In the genomic region with DNA sequence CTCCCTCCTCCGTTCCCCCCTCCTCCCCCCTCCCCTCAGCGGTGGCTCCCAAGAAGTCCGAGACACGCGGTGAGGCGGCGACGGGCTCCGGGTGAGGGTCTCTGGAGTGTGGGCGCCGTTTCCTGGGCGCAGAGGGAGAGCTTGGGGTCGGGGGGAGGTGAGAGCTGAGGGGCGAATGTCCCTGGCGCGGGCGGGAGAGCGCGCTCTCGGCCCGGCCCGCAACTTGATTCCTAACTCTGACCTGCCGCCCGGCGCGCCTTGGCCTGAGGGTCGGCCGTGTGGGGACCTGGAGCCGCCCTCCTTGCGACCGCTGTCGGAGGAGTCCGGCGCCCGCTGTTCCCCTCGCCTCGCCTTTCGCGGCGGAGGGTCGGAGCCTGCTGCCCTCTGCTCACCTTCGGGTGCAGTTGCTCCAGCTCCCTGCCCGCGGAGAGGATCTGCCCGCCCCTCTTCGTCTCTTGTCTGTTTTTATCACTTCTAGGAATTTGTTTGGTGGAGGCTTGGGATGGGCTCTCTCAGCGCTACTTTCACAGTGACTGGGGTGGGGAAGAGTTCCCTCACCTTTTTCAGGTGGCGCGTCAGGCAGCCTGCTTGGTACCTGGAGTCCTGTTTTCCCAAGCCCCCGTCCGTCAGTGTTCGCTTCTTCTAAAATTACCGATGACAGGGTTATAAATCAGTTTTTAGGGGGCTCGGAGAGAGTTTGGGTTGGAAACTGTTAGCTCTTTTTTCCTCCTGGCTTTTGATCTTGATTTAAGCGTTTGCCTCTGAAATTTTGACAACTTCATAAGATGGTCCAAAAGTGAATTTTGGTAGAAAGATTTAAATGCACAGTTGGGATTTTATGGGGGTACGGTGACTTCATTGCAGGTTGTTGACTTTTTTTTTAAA, we compare ENCODE assay signal across 8 cellular contexts. TPM values are rescaled to one million over a fixed set of nuclear protein-coding genes. Genes with fewer than 3 reads are reported as not detected.
DNase-seq lines count a peak whose midpoint lies in the region; ATAC-seq and TF ChIP-seq lines count a peak whose summit lies in the region.

No MANE protein-coding gene starts in this region.

- H3K4me1 Mint-ChIP-seq in IgD-negative memory B cell: peaks cover 27 to 40% (median 38%) of the 10 kb centered on the region in 3 donors
- peaks cover 33 to 66% (median 59%) of the 10 kb centered on the region in 7 donors for H3K4me1 Mint-ChIP-seq in naive thymus-derived CD4-positive, alpha-beta T cell

- no peaks in the 10 kb centered on the region for H3K27me3 ChIP-seq in naive thymus-derived CD4-positive, alpha-beta T cell (ENCODE audit: control insufficient read depth in 2 of 2, insufficient read depth in 2 of 2, low read length in 2 of 2)

- no peaks in the 10 kb centered on the region for H3K9me3 Mint-ChIP-seq in IgD-negative memory B cell
- no peaks in the 10 kb centered on the region for H3K9me3 Mint-ChIP-seq in naive thymus-derived CD4-positive, alpha-beta T cell

- TF ChIP-seq POLR2A in erythroblast (IDR thresholded peaks at IDR 0.05; ENCODE audit: low read length): no peak

- H3K36me3 ChIP-seq in naive thymus-derived CD4-positive, alpha-beta T cell (ENCODE audit: control insufficient read depth in 2 of 3, insufficient read depth in 3 of 3, low read length in 3 of 3): peaks cover 0 to 5% (median 0%) of the 10 kb centered on the region in 3 experiments

- H3K4me3 ChIP-seq in naive thymus-derived CD4-positive, alpha-beta T cell (ENCODE audit: low read length): peak overlapping the region; percentile 76

- peak; percentile 37 for ATAC-seq in GM21619 (IDR thresholded peaks at IDR 0.05; ENCODE audit: unreplicated experiment)
- ATAC-seq in naive thymus-derived CD4-positive, alpha-beta T cell: no peak

- DNase-seq in DMS153 treated with DMSO at 0.1 percent for 48 hours (lab: John Stamatoyannopoulos, UW; ENCODE audit: unreplicated experiment) (peak; percentile 14), DMS153 (lab: John Stamatoyannopoulos, UW) (no peak), erythroblast (lab: John Stamatoyannopoulos, UW) (peak; percentile 82 to 85), OCI-M2 (lab: John Stamatoyannopoulos, UW; ENCODE audit: unreplicated experiment) (no peak)
- peak; percentile 3 for DNase-seq in activated CD4-positive, alpha-beta T cell treated with anti-CD3 and anti-CD28 coated beads for 24 hours (ENCODE audit: low read depth in 2 of 2)
- peak in 5 of 9 donors; percentile 16 to 30 (median 24) for DNase-seq in naive thymus-derived CD4-positive, alpha-beta T cell

- POLR2A ChIA-PET in naive thymus-derived CD4-positive, alpha-beta T cell (lab: Charles Lee): interaction anchor here (0.7 to 3.3 kb wide), 11 partner anchors 17 to 313 kb away, joined by 3 to 16 read pairs (median 3); a partner anchor contains a TSS

- H3K4me1 ChIP-seq in naive thymus-derived CD4-positive, alpha-beta T cell (ENCODE audit: control insufficient read depth in 2 of 2, insufficient read depth in 2 of 2, low read length in 2 of 2): peaks cover 7 to 9% of the 10 kb centered on the region in 2 donors

- peak overlapping the region; percentile 90 to 95 (median 92) for H3K4me3 Mint-ChIP-seq in IgD-negative memory B cell
- peak overlapping the region; percentile 94 to 99 (median 98) for H3K4me3 Mint-ChIP-seq in naive thymus-derived CD4-positive, alpha-beta T cell

- no peaks in the 10 kb centered on the region for H3K9me3 ChIP-seq in naive thymus-derived CD4-positive, alpha-beta T cell (ENCODE audit: control insufficient read depth in 2 of 3, low read length in 3 of 3)

- intact Hi-C loops in naive thymus-derived CD4-positive, alpha-beta T cell (cut with micrococcal nuclease): loop anchor here (1.0 to 5.0 kb wide), 8 partner anchors 36 to 1304 kb away; a partner anchor contains a TSS

- no peaks in the 10 kb centered on the region for H3K36me3 Mint-ChIP-seq in IgD-negative memory B cell
- H3K36me3 Mint-ChIP-seq in naive thymus-derived CD4-positive, alpha-beta T cell: peaks cover 0 to 6% (median 0%) of the 10 kb centered on the region in 5 donors

- peak overlapping the region; percentile 91 for H3K27ac ChIP-seq in naive thymus-derived CD4-positive, alpha-beta T cell (ENCODE audit: low read depth, low read length)

- peak overlapping the region; percentile 89 to 98 (median 95) for H3K27ac Mint-ChIP-seq in IgD-negative memory B cell
- peak overlapping the region; percentile 94 to 99 (median 97) for H3K27ac Mint-ChIP-seq in naive thymus-derived CD4-positive, alpha-beta T cell

- CTCF ChIA-PET in naive thymus-derived CD4-positive, alpha-beta T cell (lab: Charles Lee): interaction anchor here (1.6 kb wide), 1 partner anchor 38 kb away, joined by 3 read pairs; no protein-coding TSS in a partner anchor

- H3K27me3 Mint-ChIP-seq in IgD-negative memory B cell: no peaks in the 10 kb centered on the region
- H3K27me3 Mint-ChIP-seq in naive thymus-derived CD4-positive, alpha-beta T cell: peaks cover 0 to 10% (median 0%) of the 10 kb centered on the region in 5 donors

RNA-seq across cellular contexts. Expression of a gene that starts 0.5 kb away (rescaled TPM):
- polyA plus RNA-seq in IgD-negative memory B cell: 2.9 TPM
- total RNA-seq in naive thymus-derived CD4-positive, alpha-beta T cell: 10 to 100 TPM; 19.8 to 51.4 (median 36.4) TPM
- 1 to 10 TPM; 2.2 to 3.3 TPM for polyA plus RNA-seq in naive thymus-derived CD4-positive, alpha-beta T cell

Comparison
In these comparisons a context has a peak if more than half of its experiments do, and no peak if none do; other contexts are left out.
1. DNase-seq: peak in DMS153 treated with DMSO at 0.1 percent for 48 hours (single experiment), activated CD4-positive, alpha-beta T cell treated with anti-CD3 and anti-CD28 coated beads for 24 hours (2 of 2), erythroblast (2 of 2) and naive thymus-derived CD4-positive, alpha-beta T cell (5 of 9); none in DMS153 (single experiment) and OCI-M2 (single experiment).